ENCODE assay signal across 11 cellular contexts in genomic region chr9:123174887-123175518, GRCh38.
A peak's percentile ranks its signal among the peaks of the same experiment; 100 is the strongest.
DNase-seq lines count a peak whose midpoint lies in the region; ATAC-seq and TF ChIP-seq lines count a peak whose summit lies in the region.
"Had no signal": no experiment of that assay in that cellular context is flagged by ENCODE, and none has a peak within 500 bp of the region (broad histone marks: within the 10 kb centered on the region; RNA-seq: fewer than 3 reads in every experiment).

No MANE protein-coding gene starts in this region.

- DNase-seq in GM10266 (ENCODE audit: extremely low spot score) (peak; percentile 45), left lobe of liver (ENCODE audit: low spot score) (no peak), hepatic stellate cell (ENCODE audit: low spot score) (no peak), GOT3 (lab: John Stamatoyannopoulos, UW) (no peak), COR-L47 (lab: John Stamatoyannopoulos, UW) (no peak)
- DNase-seq: activated T-cell treated with anti-CD3 and anti-CD28 coated beads for 4 hours; stimulated activated CD4-positive, alpha-beta T cell treated with anti-CD3 and anti-CD28 coated beads, Interleukin-4, amount 100 ng/mL, for 24 hours had no signal

- H3K27me3 ChIP-seq in OCI-LY3 (ENCODE audit: low read depth, low read length), result no peaks in the 10 kb centered on the region

- peaks cover 23% of the 10 kb centered on the region for H3K4me1 ChIP-seq in OCI-LY3 (ENCODE audit: low read length)

- H3K9ac ChIP-seq in OCI-LY3 (ENCODE audit: low read length), result no peak overlapping the region

- no peaks in the 10 kb centered on the region for H3K9me3 ChIP-seq in OCI-LY3 (ENCODE audit: insufficient read depth, low read length)

- H3K4me3 ChIP-seq in OCI-LY3 (ENCODE audit: low read length), result peak overlapping the region; percentile 7; the same call in 1 of the 2 replicates

- H4K20me1 ChIP-seq in OCI-LY3 (ENCODE audit: insufficient read depth, low read length), result 0 out of 2 replicates have a peak, but pooled peaks cover 3% of the 10 kb centered on the region

- H3K27ac ChIP-seq in OCI-LY3 (ENCODE audit: low read length), result peak overlapping the region; percentile 44

- TF ChIP-seq CTCF in GM10266 (IDR thresholded peaks at IDR 0.05; ENCODE audit: control insufficient read depth, insufficient read depth, low read depth, missing control alignments) (no peak), OCI-LY3 (IDR thresholded peaks at IDR 0.05; ENCODE audit: low read depth, low read length) (no peak)

- ATAC-seq in GM21367 (IDR thresholded peaks at IDR 0.05; ENCODE audit: unreplicated experiment) (peak; percentile 77), HG03103 (IDR thresholded peaks at IDR 0.05; ENCODE audit: low read depth, unreplicated experiment) (peak; percentile 87), left lobe of liver (no peak)
- ATAC-seq: Panc1 had no signal

- no peak overlapping the region for H2AFZ ChIP-seq in OCI-LY3 (ENCODE audit: low read depth, low read length)

- no peaks in the 10 kb centered on the region for H3K36me3 ChIP-seq in OCI-LY3 (replicated peaks; ENCODE audit: low read depth, low read length)

- no peaks in the 10 kb centered on the region for H3K79me2 ChIP-seq in OCI-LY3 (ENCODE audit: low read length)

- H3K4me2 ChIP-seq in OCI-LY3 (ENCODE audit: low read length), result peak overlapping the region; percentile 59
